Comparison of ENCODE assay signal across 1 cellular context in genomic region chr2:172052000-172052983, GRCh38.
TF ChIP-seq lines count a peak whose summit lies in the region.

No MANE protein-coding gene starts in this region.

TF ChIP-seq in IMR-90, 13 proteins besides CTCF, POLR2A, EP300 and RAD21 (continued from another document):
- TF ChIP-seq ELK1 (IDR thresholded peaks at IDR 0.05; ENCODE audit: borderline replicate concordance, low read depth, low read length) (no peak), MXI1 (IDR thresholded peaks at IDR 0.05; ENCODE audit: borderline replicate concordance, low read depth, low read length) (no peak), MAZ (IDR thresholded peaks at IDR 0.05; ENCODE audit: borderline replicate concordance, low read depth, low read length) (no peak), RFX5 (IDR thresholded peaks at IDR 0.05; ENCODE audit: low read depth, low read length) (no peak), NFE2L2 (IDR thresholded peaks at IDR 0.05; ENCODE audit: low read depth, low read length) (no peak), SMC3 (IDR thresholded peaks at IDR 0.05; ENCODE audit: low read depth, low read length) (no peak), BHLHE40 (IDR thresholded peaks at IDR 0.05; ENCODE audit: low read depth, low read length) (no peak), CEBPB (IDR thresholded peaks at IDR 0.05; ENCODE audit: low read depth, low read length) (no peak)
